In the genomic region with DNA sequence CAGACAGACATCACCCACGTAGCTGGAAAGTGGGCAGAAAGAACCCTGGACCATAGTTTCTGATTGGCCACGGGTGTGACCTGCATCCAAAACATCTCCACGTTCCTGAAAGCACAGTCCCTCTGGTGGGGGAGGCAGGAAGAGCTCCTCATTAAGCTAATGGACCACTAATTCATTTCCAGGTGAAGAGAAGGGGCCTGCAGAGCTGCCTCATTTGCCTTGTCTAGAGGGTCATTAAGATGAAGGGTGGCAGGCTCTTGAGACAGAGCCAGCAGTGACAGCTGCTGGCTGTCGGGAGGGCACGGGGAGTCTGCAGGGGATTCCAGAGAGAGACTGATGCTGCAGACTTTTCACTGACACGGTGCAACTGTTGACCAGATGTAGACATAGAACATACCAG, we compare ENCODE assay signal across 16 cellular contexts.
DNase-seq lines count a peak whose midpoint lies in the region; ATAC-seq and TF ChIP-seq lines count a peak whose summit lies in the region.
"Had no signal": no experiment of that assay in that cellular context is flagged by ENCODE, and none has a peak within 500 bp of the region (broad histone marks: within the 10 kb centered on the region; RNA-seq: fewer than 3 reads in every experiment).

No MANE protein-coding gene starts in this region.

- no peaks in the 10 kb centered on the region for H3K27me3 ChIP-seq in H7 (ENCODE audit: control insufficient read depth, insufficient read depth, low read length)
- no peaks in the 10 kb centered on the region for H3K27me3 ChIP-seq in NT2/D1 (ENCODE audit: insufficient read depth, insufficient read length)
- H3K27me3 ChIP-seq: BLaER1 treated with 17β-estradiol and CSF1 and Interleukin-3, amounts not matched to agents 10 nM and 100 nM had no signal

- no peak overlapping the region for H3K27ac Mint-ChIP-seq in nephron progenitor cell
- H3K27ac Mint-ChIP-seq in natural killer cell treated with Interleukin-12 subunit alpha and Interleukin-12 subunit beta and Interleukin-15 and Interleukin-18, amount 100 ng/mL, for 72 hours: no peak overlapping the region
- H3K27ac Mint-ChIP-seq: activated CD8-positive, alpha-beta T cell treated with anti-CD3 and anti-CD28 coated beads, Interleukin-2, amount 10 ng/mL, durations not matched to agents 7 days and 5 days; activated T-helper 17 cell treated with anti-CD3 and anti-CD28 coated beads, Interleukin-2, amount 50 U/mL, for 72 hours; stimulated activated effector memory CD8-positive, alpha-beta T cell treated with anti-CD3 and anti-CD28 coated beads, Interleukin-12 subunit alpha, Interleukin-12 subunit beta, amount 100 ng/mL, for 72 hours had no signal

- H3K4me3 Mint-ChIP-seq in nephron progenitor cell: no peak overlapping the region
- H3K4me3 Mint-ChIP-seq in natural killer cell treated with Interleukin-12 subunit alpha and Interleukin-12 subunit beta and Interleukin-15 and Interleukin-18, amount 100 ng/mL, for 72 hours: no peak overlapping the region
- H3K4me3 Mint-ChIP-seq: activated CD8-positive, alpha-beta T cell treated with anti-CD3 and anti-CD28 coated beads, Interleukin-2, amount 10 ng/mL, durations not matched to agents 7 days and 5 days; activated T-helper 17 cell treated with anti-CD3 and anti-CD28 coated beads, Interleukin-2, amount 50 U/mL, for 72 hours; stimulated activated effector memory CD8-positive, alpha-beta T cell treated with anti-CD3 and anti-CD28 coated beads, Interleukin-12 subunit alpha, Interleukin-12 subunit beta, amount 100 ng/mL, for 72 hours had no signal

- no peaks in the 10 kb centered on the region for H3K36me3 Mint-ChIP-seq in nephron progenitor cell (ENCODE audit: low read depth)
- H3K36me3 Mint-ChIP-seq in natural killer cell treated with Interleukin-12 subunit alpha and Interleukin-12 subunit beta and Interleukin-15 and Interleukin-18, amount 100 ng/mL, for 72 hours: no peaks in the 10 kb centered on the region
- H3K36me3 Mint-ChIP-seq: stimulated activated effector memory CD8-positive, alpha-beta T cell treated with anti-CD3 and anti-CD28 coated beads, Interleukin-12 subunit alpha, Interleukin-12 subunit beta, amount 100 ng/mL, for 72 hours had no signal

- H3K4me3 ChIP-seq in H7 (ENCODE audit: insufficient read depth, low read depth, low read length): no peak overlapping the region
- no peak overlapping the region for H3K4me3 ChIP-seq in NT2/D1 (ENCODE audit: insufficient read length, low read depth)
- H3K4me3 ChIP-seq: BLaER1 treated with 17β-estradiol and CSF1 and Interleukin-3, amounts not matched to agents 10 nM and 100 nM; skin epidermis; tibial artery had no signal

- peaks cover 18% of the 10 kb centered on the region for H3K27me3 Mint-ChIP-seq in nephron progenitor cell (ENCODE audit: low read depth, poor library complexity)
- peaks cover 5% of the 10 kb centered on the region in 2 donors for H3K27me3 Mint-ChIP-seq in natural killer cell treated with Interleukin-12 subunit alpha and Interleukin-12 subunit beta and Interleukin-15 and Interleukin-18, amount 100 ng/mL, for 72 hours

- no peaks in the 10 kb centered on the region for H3K9me3 Mint-ChIP-seq in nephron progenitor cell
- no peaks in the 10 kb centered on the region for H3K9me3 Mint-ChIP-seq in natural killer cell treated with Interleukin-12 subunit alpha and Interleukin-12 subunit beta and Interleukin-15 and Interleukin-18, amount 100 ng/mL, for 72 hours
- H3K9me3 Mint-ChIP-seq: activated T-helper 17 cell treated with anti-CD3 and anti-CD28 coated beads, Interleukin-2, amount 50 U/mL, for 72 hours; stimulated activated effector memory CD8-positive, alpha-beta T cell treated with anti-CD3 and anti-CD28 coated beads, Interleukin-12 subunit alpha, Interleukin-12 subunit beta, amount 100 ng/mL, for 72 hours had no signal

- H3K36me3 ChIP-seq in H7 (replicated peaks; ENCODE audit: control insufficient read depth, insufficient read depth, low read length) (no peaks in the 10 kb centered on the region), NT2/D1 (ENCODE audit: insufficient read depth, insufficient read length, low read length) (no peaks in the 10 kb centered on the region)
- H3K36me3 ChIP-seq: BLaER1 treated with 17β-estradiol and CSF1 and Interleukin-3, amounts not matched to agents 10 nM and 100 nM; tibial artery had no signal

- TF ChIP-seq CTCF in nephron progenitor cell (IDR thresholded peaks at IDR 0.05): peak; percentile 26

- DNase-seq in H7: peak; percentile 56
- DNase-seq in NCI-H2081 treated with DMSO at 0.1 percent for 48 hours (lab: John Stamatoyannopoulos, UW): peak; percentile 75
- peak; percentile 23 for DNase-seq in NT2/D1 (ENCODE audit: low read depth, low spot score)
- no peak for DNase-seq in nephron progenitor cell
- no peak for DNase-seq in NCI-H226
- no peak for DNase-seq in natural killer cell treated with Interleukin-12 subunit alpha and Interleukin-12 subunit beta and Interleukin-15 and Interleukin-18, amount 100 ng/mL, for 72 hours (ENCODE audit: low spot score)
- DNase-seq: activated CD8-positive, alpha-beta T cell treated with anti-CD3 and anti-CD28 coated beads, Interleukin-2, amount 10 ng/mL, durations not matched to agents 7 days and 5 days; cerebellar nuclear complex; foreskin fibroblast; NCI-H1930; tibial artery had no signal

- H3K9ac ChIP-seq in NT2/D1 (ENCODE audit: insufficient read length, low read depth): no peak overlapping the region
- H3K9ac ChIP-seq: BLaER1 treated with 17β-estradiol and CSF1 and Interleukin-3, amounts not matched to agents 10 nM and 100 nM had no signal

- ATAC-seq in activated CD4-positive, CD25-positive, alpha-beta regulatory T cell treated with anti-CD3 and anti-CD28 coated beads, Interleukin-2, amount 50 U/mL, for 24 hours: no peak
- ATAC-seq in natural killer cell treated with Interleukin-12 subunit alpha and Interleukin-12 subunit beta and Interleukin-15 and Interleukin-18, amount 100 ng/mL, for 72 hours: no peak
- ATAC-seq: activated CD8-positive, alpha-beta T cell treated with anti-CD3 and anti-CD28 coated beads, Interleukin-2, amount 10 ng/mL, durations not matched to agents 7 days and 5 days; activated T-helper 17 cell treated with anti-CD3 and anti-CD28 coated beads, Interleukin-2, amount 50 U/mL, for 72 hours; stimulated activated effector memory CD8-positive, alpha-beta T cell treated with anti-CD3 and anti-CD28 coated beads, Interleukin-12 subunit alpha, Interleukin-12 subunit beta, amount 100 ng/mL, for 72 hours had no signal

- H3K4me1 ChIP-seq in NT2/D1 (ENCODE audit: insufficient read depth, insufficient read length): no peaks in the 10 kb centered on the region
- H3K4me1 ChIP-seq: BLaER1 treated with 17β-estradiol and CSF1 and Interleukin-3, amounts not matched to agents 10 nM and 100 nM; tibial artery had no signal

- peaks cover 23% of the 10 kb centered on the region for H3K4me1 Mint-ChIP-seq in nephron progenitor cell
- no peaks in the 10 kb centered on the region for H3K4me1 Mint-ChIP-seq in natural killer cell treated with Interleukin-12 subunit alpha and Interleukin-12 subunit beta and Interleukin-15 and Interleukin-18, amount 100 ng/mL, for 72 hours (ENCODE audit: low read depth in 2 of 2)
- H3K4me1 Mint-ChIP-seq: activated T-helper 17 cell treated with anti-CD3 and anti-CD28 coated beads, Interleukin-2, amount 50 U/mL, for 72 hours; stimulated activated effector memory CD8-positive, alpha-beta T cell treated with anti-CD3 and anti-CD28 coated beads, Interleukin-12 subunit alpha, Interleukin-12 subunit beta, amount 100 ng/mL, for 72 hours had no signal

- no peaks in the 10 kb centered on the region for H3K9me3 ChIP-seq in NT2/D1 (ENCODE audit: insufficient read depth, low read length)
- H3K9me3 ChIP-seq: BLaER1 treated with 17β-estradiol and CSF1 and Interleukin-3, amounts not matched to agents 10 nM and 100 nM; tibial artery had no signal

Comparison
In these comparisons a context has a peak if more than half of its experiments do, and no peak if none do; other contexts are left out.
1. DNase-seq: peak in H7 (single experiment), NCI-H2081 treated with DMSO at 0.1 percent for 48 hours (single experiment) and NT2/D1 (single experiment); none in nephron progenitor cell (single experiment), NCI-H226 (single experiment) and natural killer cell treated with Interleukin-12 subunit alpha and Interleukin-12 subunit beta and Interleukin-15 and Interleukin-18, amount 100 ng/mL, for 72 hours (single experiment).